ENCODE assay signal across 20 cellular contexts in genomic region chr11:76276046-76276772, GRCh38.
"Had no signal": no experiment of that assay in that cellular context is flagged by ENCODE, and none has a peak within 500 bp of the region (broad histone marks: within the 10 kb centered on the region; RNA-seq: fewer than 3 reads in every experiment).

No MANE protein-coding gene starts in this region.

- H3K4me1 Mint-ChIP-seq: immature natural killer cell had no signal

- H3K4me3 ChIP-seq: esophagus squamous epithelium, left ventricle myocardium inferior, psoas muscle, sigmoid colon, skin epidermis, suprapubic skin, thyroid gland, uterus had no signal

- H3K27ac Mint-ChIP-seq: dendritic cell treated with granulocyte-macrophage colony-stimulating factor and Interleukin-4, amounts not matched to agents 40 ng/mL and 50 ng/mL, for 4 days; immature natural killer cell had no signal

- H3K27me3 ChIP-seq: sigmoid colon, suprapubic skin, thyroid gland, uterus had no signal

- H3K4me1 ChIP-seq: foreskin keratinocyte, left ventricle myocardium inferior, psoas muscle, sigmoid colon, suprapubic skin, uterus had no signal

- H3K9me3 Mint-ChIP-seq: immature natural killer cell had no signal

- H3K4me3 Mint-ChIP-seq: dendritic cell treated with granulocyte-macrophage colony-stimulating factor and Interleukin-4, amounts not matched to agents 40 ng/mL and 50 ng/mL, for 4 days; immature natural killer cell; naive B cell; nephron; type B pancreatic cell had no signal

- H3K36me3 ChIP-seq: esophagus squamous epithelium, left ventricle myocardium inferior, sigmoid colon, suprapubic skin, thyroid gland, uterus had no signal

- H3K9me3 ChIP-seq: esophagus squamous epithelium, suprapubic skin, thyroid gland, uterus had no signal

- DNase-seq: esophagus squamous epithelium; foreskin keratinocyte; immature natural killer cell; left ventricle myocardium inferior; mesendoderm; naive B cell; psoas muscle; retina; sigmoid colon; stimulated activated CD4-positive, alpha-beta T cell treated with anti-CD3 and anti-CD28 coated beads, Interleukin-12 subunit alpha, Interleukin-12 subunit beta, amount 100 ng/mL, for 4 hours; stimulated activated naive CD4-positive, alpha-beta T cell; thyroid gland; uterus had no signal

- H3K27ac ChIP-seq: esophagus squamous epithelium, foreskin keratinocyte, left ventricle myocardium inferior, psoas muscle, sigmoid colon, skin epidermis, suprapubic skin, thyroid gland, uterus had no signal

- FAIRE-seq: colon, keratinocyte had no signal

- H3K36me3 Mint-ChIP-seq: immature natural killer cell, naive B cell, type B pancreatic cell had no signal

- ATAC-seq: foreskin keratinocyte, psoas muscle had no signal
